ENCODE assay signal across 8 cellular contexts in the genomic region with DNA sequence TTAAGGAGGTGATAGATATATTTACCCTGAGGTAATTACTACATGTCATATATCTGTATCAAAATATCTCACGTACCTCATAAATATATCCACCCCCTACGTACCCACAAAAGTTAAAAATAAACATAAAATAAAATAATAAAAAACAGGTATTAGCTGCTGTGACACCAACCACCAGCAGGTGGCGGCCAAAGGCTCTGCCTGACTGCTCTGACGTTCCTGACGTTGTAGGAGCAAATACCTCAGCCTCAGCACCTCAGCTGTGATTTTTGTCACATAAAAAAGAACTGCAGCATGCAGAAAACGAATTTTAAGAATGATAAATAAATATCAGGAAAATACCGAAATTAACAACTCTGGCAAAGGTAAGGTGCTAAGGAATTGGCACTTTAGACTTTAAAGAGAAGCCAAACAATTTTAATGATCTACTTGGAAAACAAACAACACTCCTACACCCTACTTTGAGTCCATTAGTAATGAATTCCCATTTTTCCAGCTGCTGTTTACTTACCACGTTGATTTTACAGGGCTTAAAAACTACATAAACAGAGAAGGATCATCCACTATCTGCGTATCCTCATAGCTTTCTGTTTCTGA.
A peak's percentile ranks its signal among the peaks of the same experiment; 100 is the strongest.
DNase-seq lines count a peak whose midpoint lies in the region; ATAC-seq and TF ChIP-seq lines count a peak whose summit lies in the region.

No MANE protein-coding gene starts in this region.

- no peak for TF ChIP-seq POLR2A in Peyer's patch (IDR thresholded peaks at IDR 0.05)

- peaks cover 5% of the 10 kb centered on the region for H3K9me3 Mint-ChIP-seq in glutamatergic neuron (ENCODE audit: unreplicated experiment)

- peak in 5 of 6 experiments; percentile 56 to 89 (median 63) for TF ChIP-seq CTCF in Peyer's patch (IDR thresholded peaks at IDR 0.05)
- TF ChIP-seq CTCF in glutamatergic neuron (IDR thresholded peaks at IDR 0.05; ENCODE audit: partially characterized antibody, unreplicated experiment): peak; percentile 97

- no peak overlapping the region for H3K4me3 Mint-ChIP-seq in glutamatergic neuron (ENCODE audit: unreplicated experiment)

- DNase-seq in NCI-H510A treated with DMSO at 0.1 percent for 48 hours (lab: John Stamatoyannopoulos, UW): peak; percentile 40
- DNase-seq in NCI-H510A (lab: John Stamatoyannopoulos, UW): no peak
- DNase-seq in Peyer's patch: peak; percentile 47 to 74 (median 55)
- peak; percentile 85 for DNase-seq in activated effector memory CD4-positive, alpha-beta T cell treated with anti-CD3 and anti-CD28 coated beads, Interleukin-2, amount 50 U/mL, for 16 hours
- DNase-seq in glutamatergic neuron: peak; percentile 62
- peak; percentile 58 for DNase-seq in retina

- H3K9me3 ChIP-seq in Peyer's patch: no peaks in the 10 kb centered on the region

- no peaks in the 10 kb centered on the region for H3K27me3 ChIP-seq in Peyer's patch

- peaks cover 3% of the 10 kb centered on the region for H3K27me3 Mint-ChIP-seq in glutamatergic neuron (ENCODE audit: unreplicated experiment)

- H3K27ac ChIP-seq in Peyer's patch: no peak overlapping the region

- no peak overlapping the region for H3K27ac Mint-ChIP-seq in glutamatergic neuron (ENCODE audit: unreplicated experiment)

- no peaks in the 10 kb centered on the region for H3K4me1 ChIP-seq in Peyer's patch

- ATAC-seq in HG03342 (IDR thresholded peaks at IDR 0.05; ENCODE audit: unreplicated experiment) (peak; percentile 69), GM21381 (IDR thresholded peaks at IDR 0.05; ENCODE audit: unreplicated experiment) (no peak)

- peaks cover 12% of the 10 kb centered on the region for H3K36me3 Mint-ChIP-seq in glutamatergic neuron (ENCODE audit: unreplicated experiment)

- no peaks in the 10 kb centered on the region for H3K36me3 ChIP-seq in Peyer's patch

- H3K4me1 Mint-ChIP-seq in glutamatergic neuron (ENCODE audit: low read depth, unreplicated experiment): peaks cover 6% of the 10 kb centered on the region

- H3K4me3 ChIP-seq in Peyer's patch: no peak overlapping the region
